Comparison of ENCODE assay signal across 1 cellular context in the genomic region with DNA sequence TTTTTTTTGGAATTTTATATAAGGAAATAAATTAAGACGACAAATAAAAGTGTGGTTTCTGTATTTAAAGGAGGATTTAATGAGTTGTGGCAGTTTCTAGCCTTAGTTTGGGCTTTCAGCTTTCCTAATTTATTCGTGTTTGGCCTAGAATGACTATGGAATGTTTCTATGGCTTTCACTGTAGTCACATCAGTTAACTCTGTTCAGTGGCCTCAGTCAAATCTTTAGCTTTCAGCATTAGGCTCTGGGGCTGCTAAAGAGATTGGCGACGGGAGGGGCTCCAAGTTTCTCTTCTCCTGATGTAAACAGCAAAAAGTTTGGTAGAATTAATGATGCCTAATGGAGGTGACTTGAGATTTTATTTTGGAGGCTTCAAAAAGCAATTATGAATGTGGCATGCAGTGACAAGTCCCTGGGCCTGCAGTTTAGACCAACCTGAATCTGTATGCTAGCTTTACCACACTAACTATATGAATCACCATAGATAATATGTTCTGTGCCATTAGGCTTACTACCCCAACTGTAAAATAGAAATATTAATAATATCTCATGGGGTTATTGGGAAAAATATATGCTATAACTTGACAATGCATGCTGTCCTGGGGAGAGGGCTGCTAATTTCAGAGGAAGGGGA.
TF ChIP-seq lines count a peak whose summit lies in the region.

No MANE protein-coding gene starts in this region.

TF ChIP-seq in WTC11, 78 proteins besides CTCF, POLR2A, EP300 and RAD21 (continued from another document):
- TF ChIP-seq, protein P1, sequence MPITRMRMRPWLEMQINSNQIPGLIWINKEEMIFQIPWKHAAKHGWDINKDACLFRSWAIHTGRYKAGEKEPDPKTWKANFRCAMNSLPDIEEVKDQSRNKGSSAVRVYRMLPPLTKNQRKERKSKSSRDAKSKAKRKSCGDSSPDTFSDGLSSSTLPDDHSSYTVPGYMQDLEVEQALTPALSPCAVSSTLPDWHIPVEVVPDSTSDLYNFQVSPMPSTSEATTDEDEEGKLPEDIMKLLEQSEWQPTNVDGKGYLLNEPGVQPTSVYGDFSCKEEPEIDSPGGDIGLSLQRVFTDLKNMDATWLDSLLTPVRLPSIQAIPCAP (CRISPR knock-in tag; IDR thresholded peaks at IDR 0.05): no peak
- TF ChIP-seq, protein P2, sequence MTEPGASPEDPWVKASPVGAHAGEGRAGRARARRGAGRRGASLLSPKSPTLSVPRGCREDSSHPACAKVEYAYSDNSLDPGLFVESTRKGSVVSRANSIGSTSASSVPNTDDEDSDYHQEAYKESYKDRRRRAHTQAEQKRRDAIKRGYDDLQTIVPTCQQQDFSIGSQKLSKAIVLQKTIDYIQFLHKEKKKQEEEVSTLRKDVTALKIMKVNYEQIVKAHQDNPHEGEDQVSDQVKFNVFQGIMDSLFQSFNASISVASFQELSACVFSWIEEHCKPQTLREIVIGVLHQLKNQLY (CRISPR knock-in tag; IDR thresholded peaks at IDR 0.05): no peak
- no peak for TF ChIP-seq NR2C2 (CRISPR knock-in tag; IDR thresholded peaks at IDR 0.05)
